In genomic region chr22:31604746-31605705, GRCh38 we compare ENCODE assay signal across 1 cellular context.
TF ChIP-seq lines count a peak whose summit lies in the region.

No MANE protein-coding gene starts in this region.

TF ChIP-seq in HepG2, 621 proteins besides CTCF, POLR2A, EP300 and RAD21:
- TF ChIP-seq, protein P1, sequence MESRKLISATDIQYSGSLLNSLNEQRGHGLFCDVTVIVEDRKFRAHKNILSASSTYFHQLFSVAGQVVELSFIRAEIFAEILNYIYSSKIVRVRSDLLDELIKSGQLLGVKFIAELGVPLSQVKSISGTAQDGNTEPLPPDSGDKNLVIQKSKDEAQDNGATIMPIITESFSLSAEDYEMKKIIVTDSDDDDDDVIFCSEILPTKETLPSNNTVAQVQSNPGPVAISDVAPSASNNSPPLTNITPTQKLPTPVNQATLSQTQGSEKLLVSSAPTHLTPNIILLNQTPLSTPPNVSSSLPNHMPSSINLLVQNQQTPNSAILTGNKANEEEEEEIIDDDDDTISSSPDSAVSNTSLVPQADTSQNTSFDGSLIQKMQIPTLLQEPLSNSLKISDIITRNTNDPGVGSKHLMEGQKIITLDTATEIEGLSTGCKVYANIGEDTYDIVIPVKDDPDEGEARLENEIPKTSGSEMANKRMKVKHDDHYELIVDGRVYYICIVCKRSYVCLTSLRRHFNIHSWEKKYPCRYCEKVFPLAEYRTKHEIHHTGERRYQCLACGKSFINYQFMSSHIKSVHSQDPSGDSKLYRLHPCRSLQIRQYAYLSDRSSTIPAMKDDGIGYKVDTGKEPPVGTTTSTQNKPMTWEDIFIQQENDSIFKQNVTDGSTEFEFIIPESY (CRISPR knock-in tag; IDR thresholded peaks at IDR 0.05) = 0 out of 2 replicates have a peak, but pooled peaks have one; percentile 15
- TF ChIP-seq SATB2 (CRISPR knock-in tag; IDR thresholded peaks at IDR 0.05) (no peak), ADNP (CRISPR knock-in tag; IDR thresholded peaks at IDR 0.05) (no peak), NCOR1 (IDR thresholded peaks at IDR 0.05; ENCODE audit: borderline replicate concordance, low read length) (peak; percentile 43; the same call in 1 of the 2 replicates), ZNF7 (CRISPR knock-in tag; IDR thresholded peaks at IDR 0.05) (no peak), NFYB (CRISPR knock-in tag; IDR thresholded peaks at IDR 0.05) (no peak), TP53 (CRISPR knock-in tag; conservative IDR thresholded peaks at IDR 0.05) (no peak), NR2F6 (IDR thresholded peaks at IDR 0.05) (no peak; the same call in 1 of the 2 replicates), NR2F6 (CRISPR knock-in tag; IDR thresholded peaks at IDR 0.05) (0 out of 2 replicates have a peak, but pooled peaks have one; percentile 16), PAXIP1 (CRISPR knock-in tag; conservative IDR thresholded peaks at IDR 0.05) (peak; percentile 26), RBAK (CRISPR knock-in tag; IDR thresholded peaks at IDR 0.05) (no peak), HDAC1 (CRISPR knock-in tag; IDR thresholded peaks at IDR 0.05) (peak; percentile 26; the same call in 1 of the 2 replicates), KDM2A (CRISPR knock-in tag; IDR thresholded peaks at IDR 0.05; ENCODE audit: borderline replicate concordance, low read depth) (0 out of 2 replicates have a peak, but pooled peaks have one; percentile 26), MXI1 (IDR thresholded peaks at IDR 0.05; ENCODE audit: borderline replicate concordance, low read depth, low read length) (peak; percentile 27; the same call in 1 of the 3 replicates), ZNF570 (CRISPR knock-in tag; IDR thresholded peaks at IDR 0.05; ENCODE audit: borderline replicate concordance) (no peak), MEF2D (CRISPR knock-in tag; IDR thresholded peaks at IDR 0.05) (0 out of 2 replicates have a peak, but pooled peaks have one; percentile 52), ZNF530 (CRISPR knock-in tag; IDR thresholded peaks at IDR 0.05; ENCODE audit: low read depth) (no peak), HNRNPK (IDR thresholded peaks at IDR 0.05; ENCODE audit: low read depth, low read length, poor library complexity, severe bottlenecking) (no peak), ZNF263 (CRISPR knock-in tag; IDR thresholded peaks at IDR 0.05) (peak; percentile 59; the same call in 1 of the 2 replicates), AGO2 (optimal IDR thresholded peaks at IDR 0.05; ENCODE audit: low read depth, low read length) (no peak), ZNF687 (CRISPR knock-in tag; IDR thresholded peaks at IDR 0.05) (peak; percentile 20; the same call in 1 of the 2 replicates), HNF4A (CRISPR knock-in tag; IDR thresholded peaks at IDR 0.05) (peak; percentile 76), ZNF121 (CRISPR knock-in tag; IDR thresholded peaks at IDR 0.05) (0 out of 2 replicates have a peak, but pooled peaks have one; percentile 26), GATAD2A (CRISPR knock-in tag; IDR thresholded peaks at IDR 0.05) (peak; percentile 26; the same call in 1 of the 2 replicates)
- TF ChIP-seq, protein P2, sequence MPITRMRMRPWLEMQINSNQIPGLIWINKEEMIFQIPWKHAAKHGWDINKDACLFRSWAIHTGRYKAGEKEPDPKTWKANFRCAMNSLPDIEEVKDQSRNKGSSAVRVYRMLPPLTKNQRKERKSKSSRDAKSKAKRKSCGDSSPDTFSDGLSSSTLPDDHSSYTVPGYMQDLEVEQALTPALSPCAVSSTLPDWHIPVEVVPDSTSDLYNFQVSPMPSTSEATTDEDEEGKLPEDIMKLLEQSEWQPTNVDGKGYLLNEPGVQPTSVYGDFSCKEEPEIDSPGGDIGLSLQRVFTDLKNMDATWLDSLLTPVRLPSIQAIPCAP (CRISPR knock-in tag; IDR thresholded peaks at IDR 0.05; ENCODE audit: low read depth) = no peak
- TF ChIP-seq, protein P3, sequence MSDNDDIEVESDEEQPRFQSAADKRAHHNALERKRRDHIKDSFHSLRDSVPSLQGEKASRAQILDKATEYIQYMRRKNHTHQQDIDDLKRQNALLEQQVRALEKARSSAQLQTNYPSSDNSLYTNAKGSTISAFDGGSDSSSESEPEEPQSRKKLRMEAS (IDR thresholded peaks at IDR 0.05) = peak; percentile 32; the same call in 1 of the 2 replicates
- TF ChIP-seq, protein P4, sequence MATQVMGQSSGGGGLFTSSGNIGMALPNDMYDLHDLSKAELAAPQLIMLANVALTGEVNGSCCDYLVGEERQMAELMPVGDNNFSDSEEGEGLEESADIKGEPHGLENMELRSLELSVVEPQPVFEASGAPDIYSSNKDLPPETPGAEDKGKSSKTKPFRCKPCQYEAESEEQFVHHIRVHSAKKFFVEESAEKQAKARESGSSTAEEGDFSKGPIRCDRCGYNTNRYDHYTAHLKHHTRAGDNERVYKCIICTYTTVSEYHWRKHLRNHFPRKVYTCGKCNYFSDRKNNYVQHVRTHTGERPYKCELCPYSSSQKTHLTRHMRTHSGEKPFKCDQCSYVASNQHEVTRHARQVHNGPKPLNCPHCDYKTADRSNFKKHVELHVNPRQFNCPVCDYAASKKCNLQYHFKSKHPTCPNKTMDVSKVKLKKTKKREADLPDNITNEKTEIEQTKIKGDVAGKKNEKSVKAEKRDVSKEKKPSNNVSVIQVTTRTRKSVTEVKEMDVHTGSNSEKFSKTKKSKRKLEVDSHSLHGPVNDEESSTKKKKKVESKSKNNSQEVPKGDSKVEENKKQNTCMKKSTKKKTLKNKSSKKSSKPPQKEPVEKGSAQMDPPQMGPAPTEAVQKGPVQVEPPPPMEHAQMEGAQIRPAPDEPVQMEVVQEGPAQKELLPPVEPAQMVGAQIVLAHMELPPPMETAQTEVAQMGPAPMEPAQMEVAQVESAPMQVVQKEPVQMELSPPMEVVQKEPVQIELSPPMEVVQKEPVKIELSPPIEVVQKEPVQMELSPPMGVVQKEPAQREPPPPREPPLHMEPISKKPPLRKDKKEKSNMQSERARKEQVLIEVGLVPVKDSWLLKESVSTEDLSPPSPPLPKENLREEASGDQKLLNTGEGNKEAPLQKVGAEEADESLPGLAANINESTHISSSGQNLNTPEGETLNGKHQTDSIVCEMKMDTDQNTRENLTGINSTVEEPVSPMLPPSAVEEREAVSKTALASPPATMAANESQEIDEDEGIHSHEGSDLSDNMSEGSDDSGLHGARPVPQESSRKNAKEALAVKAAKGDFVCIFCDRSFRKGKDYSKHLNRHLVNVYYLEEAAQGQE (IDR thresholded peaks at IDR 0.05; ENCODE audit: borderline replicate concordance in 1 of 2, low read depth in 1 of 2, low read length in 2 of 2) = peak in 1 of 2 experiments; percentile 54; a peak in 3 of 4 replicates
TF ChIP-seq in HepG2: peak in this region for 15.
